23 cellular contexts compared by ENCODE assay signal in the genomic region with DNA sequence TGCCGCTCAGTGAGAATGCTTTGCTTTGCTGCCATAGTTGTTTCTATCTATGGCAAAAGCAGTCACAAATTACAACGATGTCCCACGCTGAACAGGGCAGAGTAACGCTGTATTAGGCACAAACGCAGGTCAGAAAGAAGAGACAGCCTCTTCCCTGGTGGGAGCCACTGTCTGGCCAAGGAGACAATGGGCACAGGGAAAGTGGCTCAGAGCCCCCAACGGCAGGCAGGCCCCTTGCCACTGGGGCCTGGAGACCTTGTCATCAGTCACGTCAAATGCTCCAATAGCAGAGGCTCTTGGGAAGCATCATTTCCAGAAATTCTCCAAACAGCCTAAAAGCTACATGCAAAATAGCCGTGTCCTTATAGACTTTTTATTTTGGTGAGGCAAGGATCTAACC.
A peak's percentile ranks its signal among the peaks of the same experiment; 100 is the strongest.
DNase-seq lines count a peak whose midpoint lies in the region; ATAC-seq and FAIRE-seq lines count a peak whose summit lies in the region.
"Had no signal": no experiment of that assay in that cellular context is flagged by ENCODE, and none has a peak within 500 bp of the region (broad histone marks: within the 10 kb centered on the region; RNA-seq: fewer than 3 reads in every experiment).

No MANE protein-coding gene starts in this region.

- no peak overlapping the region for H2BK120ac ChIP-seq in neuronal stem cell (ENCODE audit: low read depth, low read length)

- peaks cover 0 to 4% of the 10 kb centered on the region in 2 donors for H3K9me3 ChIP-seq in neuronal stem cell (replicated peaks in 1 of 2; ENCODE audit: control insufficient read depth in 2 of 2, insufficient read depth in 1 of 2, low read depth in 1 of 2, low read length in 2 of 2)
- no peaks in the 10 kb centered on the region for H3K9me3 ChIP-seq in T-helper 17 cell (ENCODE audit: control insufficient read depth, low read length, poor library complexity, severe bottlenecking)
- no peaks in the 10 kb centered on the region for H3K9me3 ChIP-seq in small intestine (ENCODE audit: control insufficient read depth, low read depth)
- no peaks in the 10 kb centered on the region for H3K9me3 ChIP-seq in Karpas-422 (ENCODE audit: low read length)

- intact Hi-C loops in cardiac septum (cut with DNase I) (no loop called here), left ventricle myocardium superior (cut with micrococcal nuclease) (no loop called here), sciatic nerve (cut with DNase I) (no loop called here)

- H3K4me1 ChIP-seq in neuronal stem cell (ENCODE audit: control insufficient read depth in 2 of 2, insufficient read depth in 1 of 2, low read depth in 1 of 2, low read length in 2 of 2): peaks cover 2 to 3% of the 10 kb centered on the region in 2 donors
- no peaks in the 10 kb centered on the region for H3K4me1 ChIP-seq in small intestine (ENCODE audit: control insufficient read depth in 2 of 2, insufficient read depth in 1 of 2, low read depth in 1 of 2, low read length in 1 of 2)
- H3K4me1 ChIP-seq in Karpas-422 (ENCODE audit: low read length): no peaks in the 10 kb centered on the region

- H2BK15ac ChIP-seq in neuronal stem cell (ENCODE audit: low read length): no peak overlapping the region

- DNase-seq in cardiac septum (ENCODE audit: low spot score) (peak; percentile 56), left ventricle myocardium superior (no peak), neuronal stem cell (ENCODE audit: low spot score) (no peak), sciatic nerve (ENCODE audit: low spot score) (peak; percentile 5), NCI-H748 (lab: John Stamatoyannopoulos, UW; ENCODE audit: unreplicated experiment) (no peak), T-helper 17 cell (no peak), small intestine (no peak), Karpas-422 (no peak)
- DNase-seq: Calu3; CD4-positive, alpha-beta memory T cell; COR-L47; DMS53; DMS79 treated with DMSO at 0.1 percent for 48 hours; GF-D8; H9 had no signal

- H4K91ac ChIP-seq in neuronal stem cell (ENCODE audit: low read depth, low read length, poor library complexity): no peak overlapping the region

- H3K79me2 ChIP-seq in Karpas-422 (ENCODE audit: low read length): no peaks in the 10 kb centered on the region

- H3K18ac ChIP-seq in neuronal stem cell (ENCODE audit: low read length): no peak overlapping the region

- no peaks in the 10 kb centered on the region for H4K20me1 ChIP-seq in Karpas-422 (ENCODE audit: insufficient read depth, low read depth, low read length)
- H4K20me1 ChIP-seq: BLaER1 treated with 17β-estradiol and CSF1 and Interleukin-3, amounts not matched to agents 10 nM and 100 nM had no signal

- H3K27me3 Mint-ChIP-seq in T-helper 17 cell: peaks cover 23% of the 10 kb centered on the region

- WGBS in neuronal stem cell (ENCODE audit: extremely low coverage in 2 of 2, insufficient read length in 2 of 2, insufficient replicate concordance in 1 of 2), 2 donors: no CpG with 5 or more reads among the region's 8 CpGs
- 62 to 68% (median 66%) methylated on average over 8 of the region's 8 CpGs for WGBS in small intestine, 3 donors

- H3K23ac ChIP-seq in neuronal stem cell (ENCODE audit: low read depth, low read length, poor library complexity): no peak overlapping the region

- H3K4me3 ChIP-seq in neuronal stem cell (ENCODE audit: low read length in 2 of 2) (no peak overlapping the region), small intestine (ENCODE audit: low read depth in 1 of 2, low read length in 2 of 2) (no peak overlapping the region), Karpas-422 (ENCODE audit: low read length) (no peak overlapping the region)
- H3K4me3 ChIP-seq: BLaER1 treated with 17β-estradiol and CSF1 and Interleukin-3, amounts not matched to agents 10 nM and 100 nM; GM23338 had no signal

- peak overlapping the region; percentile 81 for H2AFZ ChIP-seq in neuronal stem cell (ENCODE audit: low read length)
- H2AFZ ChIP-seq in Karpas-422 (ENCODE audit: low read length): no peak overlapping the region
- H2AFZ ChIP-seq: GM23338 had no signal

- H3K36me3 Mint-ChIP-seq in T-helper 17 cell (ENCODE audit: low read depth): peaks cover 3% of the 10 kb centered on the region
- H3K36me3 Mint-ChIP-seq: CD4-positive, alpha-beta memory T cell had no signal

- H2AK5ac ChIP-seq in neuronal stem cell (ENCODE audit: low read depth, low read length): no peak overlapping the region

- no peaks in the 10 kb centered on the region for H3K9me2 ChIP-seq in Karpas-422 (replicated peaks; ENCODE audit: insufficient read depth, low read length)

- no peaks in the 10 kb centered on the region for H3K36me3 ChIP-seq in neuronal stem cell (replicated peaks in 1 of 2; ENCODE audit: control insufficient read depth in 2 of 2, insufficient read depth in 2 of 2, low read length in 2 of 2)
- no peaks in the 10 kb centered on the region for H3K36me3 ChIP-seq in small intestine (ENCODE audit: control insufficient read depth in 2 of 2, insufficient read depth in 2 of 2, low read length in 2 of 2)
- no peaks in the 10 kb centered on the region for H3K36me3 ChIP-seq in Karpas-422 (ENCODE audit: insufficient read depth, low read length)
- H3K36me3 ChIP-seq: BLaER1 treated with 17β-estradiol and CSF1 and Interleukin-3, amounts not matched to agents 10 nM and 100 nM had no signal

- no peak for ATAC-seq in left ventricle myocardium superior
- no peak for ATAC-seq in sciatic nerve
- no peak for ATAC-seq in T-helper 17 cell
- ATAC-seq: GM23338, HCT116 had no signal

- FAIRE-seq in small intestine (lab: Jason Lieb, UNC): no peak
- FAIRE-seq: A204.1, GM12891, GM18507 had no signal

- H3K4me1 Mint-ChIP-seq in T-helper 17 cell: no peaks in the 10 kb centered on the region
- H3K4me1 Mint-ChIP-seq: B cell had no signal

- H3K27me3 ChIP-seq in neuronal stem cell (ENCODE audit: control insufficient read depth in 3 of 3, insufficient read depth in 3 of 3, low read depth in 1 of 3, low read length in 3 of 3) (no peaks in the 10 kb centered on the region), small intestine (ENCODE audit: control insufficient read depth in 2 of 2, insufficient read depth in 2 of 2, low read length in 2 of 2) (peaks cover 0 to 4% of the 10 kb centered on the region in 2 donors), Karpas-422 (ENCODE audit: low read length) (no peaks in the 10 kb centered on the region)

- H3K4me3 Mint-ChIP-seq in T-helper 17 cell: no peak overlapping the region
- H3K4me3 Mint-ChIP-seq: B cell; CD4-positive, alpha-beta memory T cell; GM23338; H9 had no signal

- H3K4ac ChIP-seq in neuronal stem cell (ENCODE audit: low read length): no peak overlapping the region

- H4K8ac ChIP-seq in neuronal stem cell (ENCODE audit: low read depth, low read length): no peak overlapping the region

- no peak overlapping the region for H3K14ac ChIP-seq in neuronal stem cell (ENCODE audit: low read length)

- H2BK5ac ChIP-seq in neuronal stem cell (ENCODE audit: low read length): no peak overlapping the region

- H3K4me2 ChIP-seq in neuronal stem cell (ENCODE audit: insufficient read depth, low read length, poor library complexity, severe bottlenecking) (no peak overlapping the region), Karpas-422 (ENCODE audit: low read depth, low read length, poor library complexity, severe bottlenecking) (no peak overlapping the region)
- H3K4me2 ChIP-seq: GM23338 had no signal

- H3K27ac Mint-ChIP-seq in T-helper 17 cell: no peak overlapping the region
- H3K27ac Mint-ChIP-seq: B cell; CD4-positive, alpha-beta memory T cell; GM23338; H9 had no signal

- H2BK12ac ChIP-seq in neuronal stem cell (ENCODE audit: low read length): no peak overlapping the region

- H3K27ac ChIP-seq in neuronal stem cell (replicated peaks; ENCODE audit: low read length) (no peak overlapping the region), small intestine (ENCODE audit: low read depth in 1 of 2, low read length in 1 of 2) (no peak overlapping the region), Karpas-422 (ENCODE audit: low read length) (no peak overlapping the region)
- H3K27ac ChIP-seq: 22Rv1; BLaER1 treated with 17β-estradiol and CSF1 and Interleukin-3, amounts not matched to agents 10 nM and 100 nM had no signal

- H3K79me1 ChIP-seq in neuronal stem cell (ENCODE audit: low read depth, low read length): no peaks in the 10 kb centered on the region

- H3K9ac ChIP-seq in neuronal stem cell (ENCODE audit: low read depth, low read length, poor library complexity) (no peak overlapping the region), Karpas-422 (ENCODE audit: low read length) (no peak overlapping the region)
- H3K9ac ChIP-seq: BLaER1 treated with 17β-estradiol and CSF1 and Interleukin-3, amounts not matched to agents 10 nM and 100 nM had no signal

Comparison
In these comparisons a context has a peak if more than half of its experiments do, and no peak if none do; other contexts are left out.
1. DNase-seq: peak in cardiac septum (single experiment) and sciatic nerve (single experiment); none in left ventricle myocardium superior (single experiment), neuronal stem cell (single experiment), NCI-H748 (single experiment), T-helper 17 cell (0 of 3), small intestine (single experiment) and Karpas-422 (single experiment).